Comparison of ENCODE assay signal across 8 cellular contexts in the genomic region with DNA sequence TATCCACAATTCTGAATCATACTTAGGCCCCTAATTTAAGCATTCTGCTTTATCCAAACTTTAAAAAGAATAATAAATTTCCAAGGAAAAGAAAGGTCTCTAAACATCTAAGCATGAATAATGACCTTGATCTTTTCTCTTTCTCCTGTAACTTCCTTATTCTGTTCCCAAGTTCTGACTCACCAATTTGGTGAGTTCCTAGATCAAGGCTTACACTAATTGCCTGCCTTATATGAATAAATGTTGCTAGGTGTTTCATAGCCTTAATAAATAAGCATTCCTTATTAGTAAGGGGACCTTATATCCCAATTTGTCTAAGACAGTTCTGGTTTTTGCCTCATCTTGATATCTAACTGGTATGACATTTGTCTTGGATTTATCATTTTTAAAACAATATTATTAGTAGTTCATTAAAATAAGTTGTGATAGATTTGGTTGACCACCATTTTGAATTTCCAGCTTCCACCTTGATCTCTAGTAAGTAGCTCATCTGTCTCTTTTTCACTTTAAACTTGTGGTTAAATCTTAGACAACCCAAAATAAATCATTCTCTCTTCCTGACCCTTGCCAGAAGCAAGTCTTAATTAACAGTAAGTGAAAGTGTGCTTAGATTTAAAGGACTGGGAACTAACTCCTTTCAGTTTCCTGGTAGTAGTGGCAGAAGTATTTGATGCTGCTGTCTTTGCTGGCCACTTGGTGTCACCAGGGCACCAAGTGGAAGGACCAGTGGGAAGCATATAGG.
A peak's percentile ranks its signal among the peaks of the same experiment; 100 is the strongest.
DNase-seq lines count a peak whose midpoint lies in the region; ATAC-seq, FAIRE-seq and TF ChIP-seq lines count a peak whose summit lies in the region.

No MANE protein-coding gene starts in this region.

- H3K27me3 Mint-ChIP-seq in HFFc6 (ENCODE audit: insufficient read depth) = no peaks in the 10 kb centered on the region

- H3K36me3 Mint-ChIP-seq in HFFc6 (ENCODE audit: low read depth) = peaks cover 11% of the 10 kb centered on the region

- peak overlapping the region; percentile 11; the same call in 1 of the 2 replicates for H3K27ac ChIP-seq in GM12878 (ENCODE audit: control insufficient read depth, insufficient read depth)
- peak overlapping the region; percentile 64 to 81 for H3K27ac ChIP-seq in liver (ENCODE audit: low read depth in 1 of 2, low read length in 2 of 2)

- FAIRE-seq in GM12878 (lab: Jason Lieb, UNC) = no peak

- no peaks in the 10 kb centered on the region for H3K9me3 Mint-ChIP-seq in HFFc6

- CTCF ChIA-PET in GM12878 (lab: Yijun Ruan, JAX) = interaction anchor here (0.5 to 2.4 kb wide), 18 partner anchors 11 to 981 kb away, joined by 3 to 28 read pairs (median 4); no protein-coding TSS in a partner anchor

- TF ChIP-seq EP300 in GM12878 (IDR thresholded peaks at IDR 0.05; ENCODE audit: borderline replicate concordance in 1 of 2, control insufficient read depth in 1 of 2, low read depth in 2 of 2, low read length in 2 of 2) = no peak

- H3K9me3 ChIP-seq in GM12878 (replicated peaks; ENCODE audit: control insufficient read depth, insufficient read depth, low read length) (no peaks in the 10 kb centered on the region), liver (ENCODE audit: control insufficient read depth in 4 of 4, low read length in 3 of 4) (no peaks in the 10 kb centered on the region)

- H3K36me3 ChIP-seq in GM12878 (ENCODE audit: control insufficient read depth in 2 of 2, insufficient read depth in 2 of 2, low read length in 1 of 2) = no peaks in the 10 kb centered on the region; a peak in 1 of 4 replicates
- no peaks in the 10 kb centered on the region for H3K36me3 ChIP-seq in liver (ENCODE audit: control insufficient read depth in 4 of 4, insufficient read depth in 3 of 4, low read depth in 1 of 4, low read length in 3 of 4)

- peak; percentile 87 for ATAC-seq in GM12878

- peaks cover 50% of the 10 kb centered on the region for H3K4me1 Mint-ChIP-seq in HFFc6 (ENCODE audit: low read depth)

- no peak overlapping the region for H3K9ac ChIP-seq in GM12878 (ENCODE audit: control insufficient read depth, insufficient read depth, low read length)
- H3K9ac ChIP-seq in liver (ENCODE audit: low read depth in 1 of 2, low read length in 2 of 2) = peak overlapping the region in 1 of 2 donors; percentile 89

- TF ChIP-seq CTCF in HFFc6 (IDR thresholded peaks at IDR 0.05) (peak; percentile 69), GM12878 (IDR thresholded peaks at IDR 0.05 in 2 of 3, conservative IDR thresholded peaks at IDR 0.05 in 1 of 3; ENCODE audit: control insufficient read depth in 2 of 3, extremely low read depth in 1 of 3, insufficient read depth in 1 of 3, low read depth in 3 of 3, low read length in 3 of 3) (peak; percentile 35 to 56 (median 46); a peak in 5 of 6 replicates), liver (IDR thresholded peaks at IDR 0.05; ENCODE audit: low read depth, low read length, missing input control) (peak; percentile 58)

- POLR2A ChIA-PET in GM12878 (lab: Charles Lee) = no interaction called here

- SMC1A ChIA-PET in GM12878 (lab: Charles Lee; ENCODE audit: uncharacterized antibody, unreplicated experiment) = interaction anchor here (0.8 to 2.1 kb wide), 10 partner anchors 8 to 181 kb away, joined by 3 to 19 read pairs (median 4); no protein-coding TSS in a partner anchor

- H3K4me2 ChIP-seq in GM12878 (ENCODE audit: control insufficient read depth, insufficient read depth) = 0 out of 2 replicates have a peak overlapping the region, but pooled peaks have one; percentile 42

- H3K4me3 ChIP-seq in GM12878 = no peak overlapping the region
- H3K4me3 ChIP-seq in liver (ENCODE audit: low read depth in 1 of 3, low read length in 3 of 3) = no peak overlapping the region

- no peak for TF ChIP-seq POLR2A in GM12878 (IDR thresholded peaks at IDR 0.05; ENCODE audit: low read depth, low read length)

- intact Hi-C loops in GM12878 (cut with micrococcal nuclease; ENCODE audit: unreplicated experiment) = loop anchor here (1.0 kb wide), 1 partner anchor 182 kb away; no protein-coding TSS in a partner anchor

- no TSS peak for BruUV-seq in GM12878 (replicated peaks; lab: Mats Ljungman, UMichigan)

- DNase-seq in AML-193 (lab: John Stamatoyannopoulos, UW) (peak; percentile 41 to 73), HFFc6 (peak; percentile 12), GM12878 (ENCODE audit: low read depth, low spot score) (no peak), NCI-H2227 (lab: John Stamatoyannopoulos, UW; ENCODE audit: unreplicated experiment) (no peak), NCI-H2171 (lab: John Stamatoyannopoulos, UW) (no peak), NCI-H1092 (lab: John Stamatoyannopoulos, UW) (no peak), GDM1 (lab: John Stamatoyannopoulos, UW) (no peak)

- H3K79me2 ChIP-seq in GM12878 (ENCODE audit: control insufficient read depth, insufficient read depth, low read length) = no peaks in the 10 kb centered on the region; the same call in none of the 2 replicates

- RAD21 ChIA-PET in GM12878 (lab: Charles Lee; ENCODE audit: unreplicated experiment) = interaction anchor here (0.7 to 1.8 kb wide), 9 partner anchors 12 to 196 kb away, joined by 3 to 16 read pairs (median 4); no protein-coding TSS in a partner anchor

- peak; percentile 63 for TF ChIP-seq RAD21 in GM12878 (IDR thresholded peaks at IDR 0.05; ENCODE audit: insufficient read depth, low read depth, low read length)
- TF ChIP-seq RAD21 in liver (IDR thresholded peaks at IDR 0.05) = peak; percentile 83 to 89

- peak overlapping the region; percentile 62 for H3K4me3 Mint-ChIP-seq in HFFc6

- no peaks in the 10 kb centered on the region for H3K27me3 ChIP-seq in GM12878 (replicated peaks in 1 of 2; ENCODE audit: control insufficient read depth in 2 of 2, insufficient read depth in 2 of 2, low read length in 1 of 2)
- H3K27me3 ChIP-seq in liver (ENCODE audit: control insufficient read depth in 4 of 4, insufficient read depth in 4 of 4, low read length in 3 of 4) = no peaks in the 10 kb centered on the region

- H2AFZ ChIP-seq in GM12878 (ENCODE audit: control insufficient read depth, low read depth, low read length) = peak overlapping the region; percentile 58; the same call in 1 of the 2 replicates

- in situ Hi-C loops in GM12878 (cut with MboI) = no loop called here

- H3K27ac Mint-ChIP-seq in HFFc6 = peak overlapping the region; percentile 94

- H3K4me1 ChIP-seq in GM12878 (ENCODE audit: control insufficient read depth, insufficient read depth, low read length) (peaks cover 20% of the 10 kb centered on the region), liver (ENCODE audit: control insufficient read depth in 4 of 4, insufficient read depth in 4 of 4, low read length in 3 of 4) (peaks cover 7 to 68% (median 51%) of the 10 kb centered on the region in 4 donors)

- no peaks in the 10 kb centered on the region for H4K20me1 ChIP-seq in GM12878 (ENCODE audit: control insufficient read depth, insufficient read depth)

TF ChIP-seq in GM12878, 131 proteins besides CTCF, POLR2A, EP300 and RAD21 (continues in another document):
- TF ChIP-seq SMARCA5 (IDR thresholded peaks at IDR 0.05) (no peak), POLR2AphosphoS2 (IDR thresholded peaks at IDR 0.05; ENCODE audit: low read depth, low read length) (no peak), TBL1XR1 (IDR thresholded peaks at IDR 0.05; ENCODE audit: low read depth, low read length) (no peak), TARDBP (IDR thresholded peaks at IDR 0.05; ENCODE audit: borderline replicate concordance) (no peak), WRNIP1 (IDR thresholded peaks at IDR 0.05; ENCODE audit: borderline replicate concordance, low read depth, low read length) (no peak), SRF (IDR thresholded peaks at IDR 0.05; ENCODE audit: low read depth in 2 of 2, low read length in 2 of 2) (no peak), ZZZ3 (IDR thresholded peaks at IDR 0.05; ENCODE audit: control insufficient read depth, insufficient read length, low read depth) (no peak), FOXK2 (IDR thresholded peaks at IDR 0.05) (no peak), RUNX3 (IDR thresholded peaks at IDR 0.05; ENCODE audit: low read length) (peak; percentile 49)
- TF ChIP-seq, protein P1, sequence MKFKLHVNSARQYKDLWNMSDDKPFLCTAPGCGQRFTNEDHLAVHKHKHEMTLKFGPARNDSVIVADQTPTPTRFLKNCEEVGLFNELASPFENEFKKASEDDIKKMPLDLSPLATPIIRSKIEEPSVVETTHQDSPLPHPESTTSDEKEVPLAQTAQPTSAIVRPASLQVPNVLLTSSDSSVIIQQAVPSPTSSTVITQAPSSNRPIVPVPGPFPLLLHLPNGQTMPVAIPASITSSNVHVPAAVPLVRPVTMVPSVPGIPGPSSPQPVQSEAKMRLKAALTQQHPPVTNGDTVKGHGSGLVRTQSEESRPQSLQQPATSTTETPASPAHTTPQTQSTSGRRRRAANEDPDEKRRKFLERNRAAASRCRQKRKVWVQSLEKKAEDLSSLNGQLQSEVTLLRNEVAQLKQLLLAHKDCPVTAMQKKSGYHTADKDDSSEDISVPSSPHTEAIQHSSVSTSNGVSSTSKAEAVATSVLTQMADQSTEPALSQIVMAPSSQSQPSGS (IDR thresholded peaks at IDR 0.05; ENCODE audit: low read length) = 0 out of 2 replicates have a peak, but pooled peaks have one; percentile 3

TF ChIP-seq in liver, 16 proteins besides CTCF, POLR2A, EP300 and RAD21:
- TF ChIP-seq RXRA (IDR thresholded peaks at IDR 0.05) (no peak), NR2F2 (IDR thresholded peaks at IDR 0.05) (no peak), YY1 (IDR thresholded peaks at IDR 0.05) (peak; percentile 83), FOXA1 (IDR thresholded peaks at IDR 0.05) (no peak), TAF1 (conservative IDR thresholded peaks at IDR 0.05) (no peak), GABPA (IDR thresholded peaks at IDR 0.05 in 1 of 2, conservative IDR thresholded peaks at IDR 0.05 in 1 of 2) (no peak)
- TF ChIP-seq, protein P2, sequence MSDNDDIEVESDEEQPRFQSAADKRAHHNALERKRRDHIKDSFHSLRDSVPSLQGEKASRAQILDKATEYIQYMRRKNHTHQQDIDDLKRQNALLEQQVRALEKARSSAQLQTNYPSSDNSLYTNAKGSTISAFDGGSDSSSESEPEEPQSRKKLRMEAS (IDR thresholded peaks at IDR 0.05) = peak; percentile 15
- TF ChIP-seq, protein P3, sequence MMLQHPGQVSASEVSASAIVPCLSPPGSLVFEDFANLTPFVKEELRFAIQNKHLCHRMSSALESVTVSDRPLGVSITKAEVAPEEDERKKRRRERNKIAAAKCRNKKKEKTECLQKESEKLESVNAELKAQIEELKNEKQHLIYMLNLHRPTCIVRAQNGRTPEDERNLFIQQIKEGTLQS (IDR thresholded peaks at IDR 0.05) = peak; percentile 20

Comparison
In these comparisons a context has a peak if more than half of its experiments do, and no peak if none do; other contexts are left out.
1. DNase-seq: peak in AML-193 (2 of 2) and HFFc6 (single experiment); none in GM12878 (single experiment), NCI-H2227 (single experiment), NCI-H2171 (single experiment), NCI-H1092 (single experiment) and GDM1 (single experiment).
2. Peak in every context shown above with its lines, with median percentiles within 50 percentile points of each other: CTCF ChIP-seq.